ENCODE assay signal across 9 cellular contexts in genomic region chr14:24309538-24310386, GRCh38. TPM values are rescaled to one million over a fixed set of nuclear protein-coding genes. Genes with fewer than 3 reads are reported as not detected.
DNase-seq lines count a peak whose midpoint lies in the region; ATAC-seq and TF ChIP-seq lines count a peak whose summit lies in the region.
"Had no signal": no experiment of that assay in that cellular context is flagged by ENCODE, and none has a peak within 500 bp of the region (broad histone marks: within the 10 kb centered on the region; RNA-seq: fewer than 3 reads in every experiment).

TSS of gene LTB4R2 (plus strand) at chr14:24310140. CDS start at chr14:24310665, 525 bp downstream.

- no peaks in the 10 kb centered on the region for H3K9me2 ChIP-seq in hepatocyte (replicated peaks; ENCODE audit: insufficient read depth)

- H3K27me3 Mint-ChIP-seq in activated CD8-positive, alpha-beta T cell treated with anti-CD3 and anti-CD28 coated beads, Interleukin-2, amount 10 ng/mL, durations not matched to agents 7 days and 5 days (ENCODE audit: low read depth): no peaks in the 10 kb centered on the region
- H3K27me3 Mint-ChIP-seq in stimulated activated memory B cell treated with anti-CD40 and anti-IgM and Interleukin-4, amounts not matched to agents 10 μg/mL and 1 μg/mL and 100 μg/mL, for 72 hours: no peaks in the 10 kb centered on the region

- no peak within 1 kb of the TSS for H3K4me2 ChIP-seq in hepatocyte

- no peak within 1 kb of the TSS for H3K4me3 ChIP-seq in hepatocyte

- CTCF ChIA-PET in activated CD8-positive, alpha-beta T cell treated with anti-CD3 and anti-CD28 coated beads, Interleukin-2, amount 10 ng/mL, durations not matched to agents 7 days and 5 days (lab: Charles Lee): interaction anchor here (0.8 to 26.4 kb wide), 21 partner anchors 10 to 192 kb away, joined by 3 to 801 read pairs (median 10); partner anchors contain the start of genes ADCY4, CBLN3, DHRS1 and GMPR2

- H3K9me3 ChIP-seq in hepatocyte (ENCODE audit: low read depth): no peaks in the 10 kb centered on the region

- H4K20me1 ChIP-seq in hepatocyte (ENCODE audit: insufficient read depth, poor library complexity, severe bottlenecking): no peaks in the 10 kb centered on the region

- no peaks in the 10 kb centered on the region for H3K36me3 ChIP-seq in hepatocyte (replicated peaks; ENCODE audit: insufficient read depth, low read depth)

- 93% methylated on average over 6 of the region's 6 CpGs for WGBS in hepatocyte (ENCODE audit: low lambda C conversion rate, missing lambda C conversion rate)

- H2AFZ ChIP-seq in hepatocyte: no peak within 1 kb of the TSS

- no peaks in the 10 kb centered on the region for H3K9me3 Mint-ChIP-seq in activated CD8-positive, alpha-beta T cell treated with anti-CD3 and anti-CD28 coated beads, Interleukin-2, amount 10 ng/mL, durations not matched to agents 7 days and 5 days (ENCODE audit: insufficient read depth)
- no peaks in the 10 kb centered on the region for H3K9me3 Mint-ChIP-seq in stimulated activated memory B cell treated with anti-CD40 and anti-IgM and Interleukin-4, amounts not matched to agents 10 μg/mL and 1 μg/mL and 100 μg/mL, for 72 hours

- ATAC-seq in activated CD8-positive, alpha-beta T cell treated with anti-CD3 and anti-CD28 coated beads, Interleukin-2, amount 10 ng/mL, durations not matched to agents 7 days and 5 days: no peak
- ATAC-seq in stimulated activated memory B cell treated with anti-CD40 and anti-IgM and Interleukin-4, amounts not matched to agents 10 μg/mL and 1 μg/mL and 100 μg/mL, for 72 hours: no peak

- peaks cover 79% of the 10 kb centered on the region for H3K36me3 Mint-ChIP-seq in activated CD8-positive, alpha-beta T cell treated with anti-CD3 and anti-CD28 coated beads, Interleukin-2, amount 10 ng/mL, durations not matched to agents 7 days and 5 days (ENCODE audit: low read depth)
- H3K36me3 Mint-ChIP-seq in stimulated activated memory B cell treated with anti-CD40 and anti-IgM and Interleukin-4, amounts not matched to agents 10 μg/mL and 1 μg/mL and 100 μg/mL, for 72 hours: peaks cover 30% of the 10 kb centered on the region

- H3K4me1 Mint-ChIP-seq in activated CD8-positive, alpha-beta T cell treated with anti-CD3 and anti-CD28 coated beads, Interleukin-2, amount 10 ng/mL, durations not matched to agents 7 days and 5 days (ENCODE audit: low read depth): peaks cover 73% of the 10 kb centered on the region
- peaks cover 57% of the 10 kb centered on the region for H3K4me1 Mint-ChIP-seq in stimulated activated memory B cell treated with anti-CD40 and anti-IgM and Interleukin-4, amounts not matched to agents 10 μg/mL and 1 μg/mL and 100 μg/mL, for 72 hours

- H3K27me3 ChIP-seq in hepatocyte: no peaks in the 10 kb centered on the region

- H3K79me2 ChIP-seq in hepatocyte: peaks cover 2% of the 10 kb centered on the region

- peak within 1 kb of the TSS; percentile 98 for H3K27ac ChIP-seq in hepatocyte

- peak within 1 kb of the TSS; percentile 72 for H3K4me3 Mint-ChIP-seq in activated CD8-positive, alpha-beta T cell treated with anti-CD3 and anti-CD28 coated beads, Interleukin-2, amount 10 ng/mL, durations not matched to agents 7 days and 5 days
- peak within 1 kb of the TSS; percentile 76 for H3K4me3 Mint-ChIP-seq in stimulated activated memory B cell treated with anti-CD40 and anti-IgM and Interleukin-4, amounts not matched to agents 10 μg/mL and 1 μg/mL and 100 μg/mL, for 72 hours

- peak within 1 kb of the TSS; percentile 94 for H3K27ac Mint-ChIP-seq in activated CD8-positive, alpha-beta T cell treated with anti-CD3 and anti-CD28 coated beads, Interleukin-2, amount 10 ng/mL, durations not matched to agents 7 days and 5 days
- peak within 1 kb of the TSS; percentile 77 for H3K27ac Mint-ChIP-seq in stimulated activated memory B cell treated with anti-CD40 and anti-IgM and Interleukin-4, amounts not matched to agents 10 μg/mL and 1 μg/mL and 100 μg/mL, for 72 hours

- TF ChIP-seq CTCF in hepatocyte (IDR thresholded peaks at IDR 0.05; ENCODE audit: poor library complexity): no peak

- DNase-seq in NCI-H2029 (lab: John Stamatoyannopoulos, UW) (peak; percentile 27), NCI-H2029 treated with DMSO at 0.1 percent for 48 hours (lab: John Stamatoyannopoulos, UW) (no peak), hepatocyte (ENCODE audit: low spot score) (no peak), cerebellar nuclear complex (lab: John Stamatoyannopoulos, UW) (no peak), T1000 (lab: John Stamatoyannopoulos, UW) (no peak)
- no peak for DNase-seq in activated CD8-positive, alpha-beta T cell treated with anti-CD3 and anti-CD28 coated beads, Interleukin-2, amount 10 ng/mL, durations not matched to agents 7 days and 5 days
- no peak for DNase-seq in stimulated activated CD4-positive, alpha-beta T cell treated with anti-CD3 and anti-CD28 coated beads, Interleukin-4, amount 100 ng/mL, for 4 hours
- DNase-seq: NCI-H1092 treated with DMSO at 0.1 percent for 48 hours had no signal

- H3K4me1 ChIP-seq in hepatocyte (ENCODE audit: insufficient read depth): peaks cover 5% of the 10 kb centered on the region

- POLR2A ChIA-PET in activated CD8-positive, alpha-beta T cell treated with anti-CD3 and anti-CD28 coated beads, Interleukin-2, amount 10 ng/mL, durations not matched to agents 7 days and 5 days (lab: Charles Lee): interaction anchor here (0.6 to 4.4 kb wide), 14 partner anchors 9 to 174 kb away, joined by 3 to 23 read pairs (median 4); partner anchors contain the start of genes CBLN3, CHMP4A, DHRS1 and IRF9

RNA-seq across cellular contexts. Expression of gene LTB4R2, which starts in this region (rescaled TPM):
- 10 to 100 TPM; 17.8 to 18.7 TPM for total RNA-seq in activated CD8-positive, alpha-beta T cell treated with anti-CD3 and anti-CD28 coated beads, Interleukin-2, amount 10 ng/mL, durations not matched to agents 7 days and 5 days
- total RNA-seq in hepatocyte: 3.3 and 3.6 TPM in 2 replicates
- polyA plus RNA-seq in hepatocyte: 0.56 and 0.92 TPM in 2 replicates
